8 cellular contexts compared by ENCODE assay signal in genomic region chr17:74202879-74203432, GRCh38. TPM values are rescaled to one million over a fixed set of nuclear protein-coding genes. Genes with fewer than 3 reads are reported as not detected.
DNase-seq lines count a peak whose midpoint lies in the region; ATAC-seq and TF ChIP-seq lines count a peak whose summit lies in the region.

No MANE protein-coding gene starts in this region.

- H3K4me1 ChIP-seq in heart left ventricle (peaks cover 0 to 52% (median 37%) of the 10 kb centered on the region in 12 donors), testis (peaks cover 20% of the 10 kb centered on the region)

- H3K27ac ChIP-seq in VCaP, result peak overlapping the region; percentile 86
- no peak overlapping the region for H3K27ac ChIP-seq in heart left ventricle
- no peak overlapping the region for H3K27ac ChIP-seq in testis

- H3K9me3 Mint-ChIP-seq in activated T-cell treated with anti-CD3 and anti-CD28 coated beads, Interleukin-2, amount 50 U/mL, for 4 hours, result no peaks in the 10 kb centered on the region

- H3K27me3 ChIP-seq in heart left ventricle (peaks cover 0 to 26% (median 19%) of the 10 kb centered on the region in 9 donors), testis (no peaks in the 10 kb centered on the region)

- peak overlapping the region in 10 of 12 donors; percentile 74 to 97 (median 90) for H3K4me3 ChIP-seq in heart left ventricle
- H3K4me3 ChIP-seq in testis, result peak overlapping the region; percentile 89 to 93

- ATAC-seq in activated T-cell treated with anti-CD3 and anti-CD28 coated beads, Interleukin-2, amount 50 U/mL, for 4 hours, result peak in 1 of 2 donors; percentile 5
- no peak for ATAC-seq in heart left ventricle

- H3K4me1 Mint-ChIP-seq in activated T-cell treated with anti-CD3 and anti-CD28 coated beads, Interleukin-2, amount 50 U/mL, for 4 hours (ENCODE audit: low read depth), result peaks cover 34% of the 10 kb centered on the region

- TF ChIP-seq POLR2A in heart left ventricle (IDR thresholded peaks at IDR 0.05) (no peak), testis (IDR thresholded peaks at IDR 0.05) (no peak)

- intact Hi-C loops in heart left ventricle (cut with DNase I), result loop anchor here in 4 of 10 donors (1.0 to 10.0 kb wide), 3 partner anchors 158 to 252 kb away; partner anchors contain the start of gene BTBD17 (in 2 of the 4)
- intact Hi-C loops in testis (cut with DNase I; ENCODE audit: low total_unique reads), result loop anchor here (10.0 kb wide), 1 partner anchor 162 kb away; the partner anchor contains the start of genes BTBD17 and GPR142

- TF ChIP-seq CTCF in VCaP (conservative IDR thresholded peaks at IDR 0.05) (no peak), heart left ventricle (IDR thresholded peaks at IDR 0.05) (no peak), testis (IDR thresholded peaks at IDR 0.05) (no peak)

- no peak for DNase-seq in activated T-cell treated with anti-CD3 and anti-CD28 coated beads, Interleukin-2, amount 50 U/mL, for 4 hours
- DNase-seq in activated T-cell treated with anti-CD3 and anti-CD28 coated beads, Interleukin-2, amount 50 U/mL, for 48 hours, result no peak
- no peak for DNase-seq in heart left ventricle
- no peak for DNase-seq in testis
- DNase-seq in COLO668 (lab: John Stamatoyannopoulos, UW; ENCODE audit: unreplicated experiment), result no peak
- no peak for DNase-seq in NCI-H1048 (lab: John Stamatoyannopoulos, UW)
- no peak for DNase-seq in dedifferentiated amniotic fluid mesenchymal stem cell (ENCODE audit: extremely low spot score)

- peaks cover 18% of the 10 kb centered on the region for H3K27me3 Mint-ChIP-seq in activated T-cell treated with anti-CD3 and anti-CD28 coated beads, Interleukin-2, amount 50 U/mL, for 4 hours (ENCODE audit: low read depth)

- no peaks in the 10 kb centered on the region for H3K9me3 ChIP-seq in heart left ventricle
- H3K9me3 ChIP-seq in testis, result no peaks in the 10 kb centered on the region

- H3K36me3 ChIP-seq in heart left ventricle, result peaks cover 0 to 37% (median 33%) of the 10 kb centered on the region in 9 donors
- no peaks in the 10 kb centered on the region for H3K36me3 ChIP-seq in testis (ENCODE audit: low read depth, missing control alignments)

- peaks cover 25% of the 10 kb centered on the region for H3K36me3 Mint-ChIP-seq in activated T-cell treated with anti-CD3 and anti-CD28 coated beads, Interleukin-2, amount 50 U/mL, for 4 hours (ENCODE audit: insufficient read depth)

- H3K4me3 Mint-ChIP-seq in activated T-cell treated with anti-CD3 and anti-CD28 coated beads, Interleukin-2, amount 50 U/mL, for 4 hours, result peak overlapping the region; percentile 92

- WGBS in heart left ventricle, 4 donors, result 23 to 28% (median 27%) methylated on average over 19 of the region's 19 CpGs
- WGBS in testis, 2 donors, result 9 to 28% methylated on average over 17 to 19 of the region's 19 CpGs

RNA-seq across cellular contexts. Expression of gene RPL38, which starts 0.5 kb away (rescaled TPM):
- total RNA-seq in activated T-cell treated with anti-CD3 and anti-CD28 coated beads, Interleukin-2, amount 50 U/mL, for 4 hours, result 1,000 to 10,000 TPM; 1,282 to 1,442 (median 1,420) TPM
- 100 to 1,000 TPM; 244 to 836 (median 739) TPM for total RNA-seq in heart left ventricle
- 1,000 to 10,000 TPM in 1 of 2 donors, 100 to 1,000 TPM in 1; 903 to 1,830 TPM for polyA plus RNA-seq in heart left ventricle
- total RNA-seq in testis, result 100 to 1,000 TPM; 345 to 563 TPM
- polyA plus RNA-seq in testis (ENCODE audit: insufficient read depth, low read depth, low replicate concordance), result 1,788 TPM

RNA-seq across cellular contexts. Expression of gene TTYH2, which starts 10.4 kb away (rescaled TPM):
- 1 to 10 TPM; 2.0 to 4.5 (median 3.5) TPM for total RNA-seq in activated T-cell treated with anti-CD3 and anti-CD28 coated beads, Interleukin-2, amount 50 U/mL, for 4 hours
- 10 to 100 TPM; 17.3 to 34.6 (median 24.6) TPM for total RNA-seq in heart left ventricle
- 10 to 100 TPM; 10.3 to 14.5 TPM for polyA plus RNA-seq in heart left ventricle
- total RNA-seq in testis, result 10 to 100 TPM; 69.7 to 73.5 TPM
- 52.7 TPM for polyA plus RNA-seq in testis (ENCODE audit: insufficient read depth, low read depth, low replicate concordance)
